9 cellular contexts compared by ENCODE assay signal in genomic region chr13:32267836-32268439, GRCh38. TPM values are rescaled to one million over a fixed set of nuclear protein-coding genes. Genes with fewer than 3 reads are reported as not detected.
A peak's percentile ranks its signal among the peaks of the same experiment; 100 is the strongest.
DNase-seq lines count a peak whose midpoint lies in the region; ATAC-seq lines count a peak whose summit lies in the region.
"Had no signal": no experiment of that assay in that cellular context is flagged by ENCODE, and none has a peak within 500 bp of the region (broad histone marks: within the 10 kb centered on the region; RNA-seq: fewer than 3 reads in every experiment).

No MANE protein-coding gene starts in this region.

- no peak overlapping the region for H3K27ac Mint-ChIP-seq in activated T-cell treated with anti-CD3 and anti-CD28 coated beads, Interleukin-2, amount 50 U/mL, for 72 hours
- H3K27ac Mint-ChIP-seq: IgD-negative memory B cell had no signal

- peaks cover 12% of the 10 kb centered on the region for H3K4me1 Mint-ChIP-seq in activated T-cell treated with anti-CD3 and anti-CD28 coated beads, Interleukin-2, amount 50 U/mL, for 72 hours (ENCODE audit: low read depth)
- H3K4me1 Mint-ChIP-seq: IgD-negative memory B cell had no signal

- peaks cover 0 to 3% of the 10 kb centered on the region in 2 donors for H3K36me3 Mint-ChIP-seq in activated T-cell treated with anti-CD3 and anti-CD28 coated beads, Interleukin-2, amount 50 U/mL, for 72 hours (ENCODE audit: insufficient read depth in 2 of 2)
- H3K36me3 Mint-ChIP-seq: IgD-negative memory B cell had no signal

- H3K27me3 Mint-ChIP-seq in activated T-cell treated with anti-CD3 and anti-CD28 coated beads, Interleukin-2, amount 50 U/mL, for 72 hours (ENCODE audit: low read depth), result no peaks in the 10 kb centered on the region
- H3K27me3 Mint-ChIP-seq: IgD-negative memory B cell had no signal

- DNase-seq in COLO668 (lab: John Stamatoyannopoulos, UW; ENCODE audit: unreplicated experiment) (peak; percentile 75), LoVo (ENCODE audit: low spot score) (peak; percentile 35), iPS-NIHi7 (ENCODE audit: extremely low spot score) (peak; percentile 80)
- peak; percentile 51 to 57 for DNase-seq in activated T-cell treated with anti-CD3 and anti-CD28 coated beads, Interleukin-2, amount 50 U/mL, for 72 hours
- DNase-seq in stimulated activated CD8-positive, alpha-beta memory T cell treated with anti-CD3 and anti-CD28 coated beads, Interleukin-4, amount 100 ng/mL, for 48 hours, result peak; percentile 73

- no peak overlapping the region for H3K4me3 Mint-ChIP-seq in activated T-cell treated with anti-CD3 and anti-CD28 coated beads, Interleukin-2, amount 50 U/mL, for 72 hours
- H3K4me3 Mint-ChIP-seq: IgD-negative memory B cell had no signal

- peaks cover 1 to 2% of the 10 kb centered on the region in 2 donors for H3K9me3 Mint-ChIP-seq in activated T-cell treated with anti-CD3 and anti-CD28 coated beads, Interleukin-2, amount 50 U/mL, for 72 hours
- H3K9me3 Mint-ChIP-seq: IgD-negative memory B cell had no signal

- ATAC-seq in GM19397 (IDR thresholded peaks at IDR 0.05; ENCODE audit: unreplicated experiment) (peak; percentile 87), GM21360 (IDR thresholded peaks at IDR 0.05; ENCODE audit: unreplicated experiment) (no peak), HG03108 (IDR thresholded peaks at IDR 0.05; ENCODE audit: unreplicated experiment) (no peak)
- ATAC-seq in activated T-cell treated with anti-CD3 and anti-CD28 coated beads, Interleukin-2, amount 50 U/mL, for 72 hours (replicated peaks in 1 of 2), result peak; percentile 65 to 75

RNA-seq across cellular contexts. Expression of gene ZAR1L, which starts 47.2 kb away (rescaled TPM):
- total RNA-seq in activated T-cell treated with anti-CD3 and anti-CD28 coated beads, Interleukin-2, amount 50 U/mL, for 72 hours, result not detected

RNA-seq across cellular contexts. Expression of gene BRCA2, which starts 47.4 kb away (rescaled TPM):
- total RNA-seq in activated T-cell treated with anti-CD3 and anti-CD28 coated beads, Interleukin-2, amount 50 U/mL, for 72 hours, result 10 to 100 TPM; 36.9 to 41.5 TPM

Comparison
In these comparisons a context has a peak if more than half of its experiments do, and no peak if none do; other contexts are left out.
1. ATAC-seq: peak in GM19397 (single experiment) and activated T-cell treated with anti-CD3 and anti-CD28 coated beads, Interleukin-2, amount 50 U/mL, for 72 hours (2 of 2); none in GM21360 (single experiment) and HG03108 (single experiment).
2. Peak in every context shown above with its lines, with median percentiles within 50 percentile points of each other: DNase-seq.